In genomic region chr3:196322-197153, GRCh38 we compare ENCODE assay signal across 8 cellular contexts. TPM values are rescaled to one million over a fixed set of nuclear protein-coding genes. Genes with fewer than 3 reads are reported as not detected.
DNase-seq lines count a peak whose midpoint lies in the region; ATAC-seq and TF ChIP-seq lines count a peak whose summit lies in the region.

CHL1 (plus strand) TSS chr3:196763; CDS start chr3:319777, 123,014 bp downstream.

- peaks cover 6% of the 10 kb centered on the region for H3K4me1 Mint-ChIP-seq in type B pancreatic cell (ENCODE audit: unreplicated experiment)

- H3K9me3 ChIP-seq in lower lobe of right lung = no peaks in the 10 kb centered on the region

- DNase-seq in Right ventricle myocardium inferior (ENCODE audit: missing footprints) (peak; percentile 67), cardiac septum (ENCODE audit: low spot score) (no peak), astrocyte of the hippocampus (ENCODE audit: low read depth, low spot score) (peak; percentile 57), lower lobe of right lung (peak; percentile 45), type B pancreatic cell (ENCODE audit: extremely low spot score, unreplicated experiment) (peak; percentile 67), SIG-M5 (lab: John Stamatoyannopoulos, UW) (no peak), KBM-7 (no peak)
- DNase-seq in activated T-cell treated with anti-CD3 and anti-CD28 coated beads, Interleukin-2, amount 50 U/mL, for 1 hour = no peak

- H3K4me3 ChIP-seq in lower lobe of right lung = peak within 1 kb of the TSS; percentile 59

- intact Hi-C loops in Right ventricle myocardium inferior (cut with DNase I) = no loop called here
- intact Hi-C loops in cardiac septum (cut with DNase I) = no loop called here
- intact Hi-C loops in lower lobe of right lung (cut with DNase I) = no loop called here

- H3K9me3 Mint-ChIP-seq in type B pancreatic cell = no peaks in the 10 kb centered on the region

- peak; percentile 58 for ATAC-seq in Right ventricle myocardium inferior
- ATAC-seq in lower lobe of right lung = peak; percentile 57 to 60

- H3K27ac Mint-ChIP-seq in type B pancreatic cell = no peak within 1 kb of the TSS

- peaks cover 89% of the 10 kb centered on the region for H3K27me3 Mint-ChIP-seq in type B pancreatic cell

- H3K27ac ChIP-seq in lower lobe of right lung = peak within 1 kb of the TSS; percentile 42

- in situ Hi-C loops in KBM-7 (cut with MboI; ENCODE audit: low pct_unique_long_range_greater_than_20kb, low sequenced_read_pairs) = no loop called here

- no peaks in the 10 kb centered on the region for H3K36me3 ChIP-seq in lower lobe of right lung

- peaks cover 35% of the 10 kb centered on the region for H3K27me3 ChIP-seq in lower lobe of right lung (ENCODE audit: low read depth)

- H3K36me3 Mint-ChIP-seq in type B pancreatic cell = no peaks in the 10 kb centered on the region

- peaks cover 13% of the 10 kb centered on the region for H3K4me1 ChIP-seq in lower lobe of right lung

- TF ChIP-seq CTCF in lower lobe of right lung (IDR thresholded peaks at IDR 0.05) (no peak), type B pancreatic cell (conservative IDR thresholded peaks at IDR 0.05) (no peak)

- peak within 1 kb of the TSS; percentile 89 for H3K4me3 Mint-ChIP-seq in type B pancreatic cell

RNA-seq across cellular contexts. Expression of gene CHL1, which starts in this region (rescaled TPM):
- 24.8 TPM for total RNA-seq in Right ventricle myocardium inferior
- total RNA-seq in cardiac septum = 2.5 TPM
- 20.2 TPM for total RNA-seq in lower lobe of right lung
- total RNA-seq in type B pancreatic cell (ENCODE audit: low replicate concordance) = 0.59 and 1.4 TPM in 2 replicates

Comparison
In these comparisons a context has a peak if more than half of its experiments do, and no peak if none do; other contexts are left out.
1. DNase-seq: peak in Right ventricle myocardium inferior (single experiment), astrocyte of the hippocampus (single experiment), lower lobe of right lung (single experiment) and type B pancreatic cell (single experiment); none in cardiac septum (single experiment), SIG-M5 (single experiment), KBM-7 (single experiment) and activated T-cell treated with anti-CD3 and anti-CD28 coated beads, Interleukin-2, amount 50 U/mL, for 1 hour (single experiment).